In genomic region chr6:82259389-82259788, GRCh38 we compare ENCODE assay signal across 23 cellular contexts. TPM values are rescaled to one million over a fixed set of nuclear protein-coding genes. Genes with fewer than 3 reads are reported as not detected.
DNase-seq lines count a peak whose midpoint lies in the region; ATAC-seq and TF ChIP-seq lines count a peak whose summit lies in the region.
"Had no signal": no experiment of that assay in that cellular context is flagged by ENCODE, and none has a peak within 500 bp of the region (broad histone marks: within the 10 kb centered on the region; RNA-seq: fewer than 3 reads in every experiment).

No MANE protein-coding gene starts in this region.

- TF ChIP-seq CTCF in esophagus squamous epithelium (IDR thresholded peaks at IDR 0.05), result no peak

- WGBS in esophagus squamous epithelium, 2 donors, result 75 to 88% methylated on average over 1 of the region's 1 CpG

- H3K4me1 Mint-ChIP-seq in naive thymus-derived CD4-positive, alpha-beta T cell, result peaks cover 0 to 2% (median 0%) of the 10 kb centered on the region in 7 donors
- H3K4me1 Mint-ChIP-seq: activated naive CD4-positive, alpha-beta T cell treated with anti-CD3 and anti-CD28 coated beads, Interleukin-2, amount 10 ng/mL, durations not matched to agents 7 days and 5 days; natural killer cell had no signal

- TF ChIP-seq POLR2A in esophagus squamous epithelium (IDR thresholded peaks at IDR 0.05), result no peak

- H3K36me3 Mint-ChIP-seq in naive thymus-derived CD4-positive, alpha-beta T cell, result no peaks in the 10 kb centered on the region
- H3K36me3 Mint-ChIP-seq: activated naive CD4-positive, alpha-beta T cell treated with anti-CD3 and anti-CD28 coated beads, Interleukin-2, amount 10 ng/mL, durations not matched to agents 7 days and 5 days; mesothelial cell of epicardium; natural killer cell had no signal

- intact Hi-C loops in naive thymus-derived CD4-positive, alpha-beta T cell (cut with micrococcal nuclease), result no loop called here
- intact Hi-C loops in left ventricle myocardium superior (cut with micrococcal nuclease) (loop anchor here (10.0 kb wide), 1 partner anchor 1185 kb away; no protein-coding TSS in a partner anchor), esophagus squamous epithelium (cut with DNase I) (no loop called here)

- no peak overlapping the region for H3K27ac Mint-ChIP-seq in naive thymus-derived CD4-positive, alpha-beta T cell
- H3K27ac Mint-ChIP-seq: activated naive CD4-positive, alpha-beta T cell treated with anti-CD3 and anti-CD28 coated beads, Interleukin-2, amount 10 ng/mL, durations not matched to agents 7 days and 5 days; activated T-cell treated with anti-CD3 and anti-CD28 coated beads, Interleukin-2, amount 50 U/mL, for 72 hours; mesothelial cell of epicardium; natural killer cell had no signal

- ATAC-seq in naive thymus-derived CD4-positive, alpha-beta T cell, result peak; percentile 36
- ATAC-seq in left ventricle myocardium superior (no peak), HG03354 (IDR thresholded peaks at IDR 0.05; ENCODE audit: poor library complexity, severe bottlenecking, unreplicated experiment) (no peak)
- ATAC-seq: activated T-cell treated with anti-CD3 and anti-CD28 coated beads, Interleukin-2, amount 50 U/mL, for 72 hours; heart left ventricle; left colon; natural killer cell; right lobe of liver had no signal

- no peaks in the 10 kb centered on the region for H3K9me3 Mint-ChIP-seq in naive thymus-derived CD4-positive, alpha-beta T cell
- H3K9me3 Mint-ChIP-seq: activated naive CD4-positive, alpha-beta T cell treated with anti-CD3 and anti-CD28 coated beads, Interleukin-2, amount 10 ng/mL, durations not matched to agents 7 days and 5 days; activated T-cell treated with anti-CD3 and anti-CD28 coated beads, Interleukin-2, amount 50 U/mL, for 72 hours; mesothelial cell of epicardium; natural killer cell had no signal

- CTCF ChIA-PET in naive thymus-derived CD4-positive, alpha-beta T cell (lab: Charles Lee), result no interaction called here

- H3K36me3 ChIP-seq in naive thymus-derived CD4-positive, alpha-beta T cell (ENCODE audit: control insufficient read depth in 2 of 3, insufficient read depth in 3 of 3, low read length in 3 of 3), result no peaks in the 10 kb centered on the region
- no peaks in the 10 kb centered on the region for H3K36me3 ChIP-seq in esophagus squamous epithelium
- H3K36me3 ChIP-seq: heart left ventricle, right lobe of liver had no signal

- no peaks in the 10 kb centered on the region for H3K27me3 ChIP-seq in naive thymus-derived CD4-positive, alpha-beta T cell (ENCODE audit: control insufficient read depth in 2 of 2, insufficient read depth in 2 of 2, low read length in 2 of 2)
- no peaks in the 10 kb centered on the region for H3K27me3 ChIP-seq in esophagus squamous epithelium
- H3K27me3 ChIP-seq: heart left ventricle, right lobe of liver had no signal

- no peaks in the 10 kb centered on the region for H3K9me3 ChIP-seq in naive thymus-derived CD4-positive, alpha-beta T cell (ENCODE audit: control insufficient read depth in 2 of 3, low read length in 3 of 3)
- no peaks in the 10 kb centered on the region for H3K9me3 ChIP-seq in esophagus squamous epithelium
- H3K9me3 ChIP-seq: heart left ventricle, right lobe of liver had no signal

- no peaks in the 10 kb centered on the region for H3K4me1 ChIP-seq in naive thymus-derived CD4-positive, alpha-beta T cell (ENCODE audit: control insufficient read depth in 2 of 2, insufficient read depth in 2 of 2, low read length in 2 of 2)
- H3K4me1 ChIP-seq in esophagus squamous epithelium, result peaks cover 0 to 19% (median 18%) of the 10 kb centered on the region in 3 donors
- H3K4me1 ChIP-seq: parathyroid adenoma, right lobe of liver had no signal

- peak; percentile 44 for DNase-seq in GDM1 (lab: John Stamatoyannopoulos, UW)
- DNase-seq in MV-4-11 (lab: John Stamatoyannopoulos, UW), result peak; percentile 83
- peak; percentile 91 for DNase-seq in SKM-1 treated with dmso at 0.1 percent for 144 hours (lab: John Stamatoyannopoulos, UW; ENCODE audit: unreplicated experiment)
- DNase-seq in naive thymus-derived CD4-positive, alpha-beta T cell, result no peak
- DNase-seq in left ventricle myocardium superior, result no peak
- no peak for DNase-seq in esophagus squamous epithelium (lab: John Stamatoyannopoulos, UW)
- no peak for DNase-seq in stimulated activated CD4-positive, alpha-beta T cell treated with anti-CD3 and anti-CD28 coated beads, Interleukin-4, amount 100 ng/mL, for 4 hours
- DNase-seq: activated naive CD4-positive, alpha-beta T cell treated with anti-CD3 and anti-CD28 coated beads, Interleukin-2, amount 10 ng/mL, durations not matched to agents 7 days and 5 days; activated T-cell treated with anti-CD3 and anti-CD28 coated beads, Interleukin-2, amount 50 U/mL, for 72 hours; C1 segment of cervical spinal cord; cortex of kidney; EL; HCEC 1CT; heart left ventricle; left colon; natural killer cell; NCI-H1105; NCI-H2081; NCI-H82; right lobe of liver had no signal

- H3K27ac ChIP-seq in naive thymus-derived CD4-positive, alpha-beta T cell (ENCODE audit: low read depth, low read length), result no peak overlapping the region
- H3K27ac ChIP-seq in esophagus squamous epithelium, result no peak overlapping the region
- H3K27ac ChIP-seq: parathyroid adenoma, right lobe of liver had no signal

- POLR2A ChIA-PET in naive thymus-derived CD4-positive, alpha-beta T cell (lab: Charles Lee), result no interaction called here

- H3K27me3 Mint-ChIP-seq in naive thymus-derived CD4-positive, alpha-beta T cell, result peaks cover 0 to 7% (median 4%) of the 10 kb centered on the region in 5 donors

- H3K4me3 Mint-ChIP-seq in naive thymus-derived CD4-positive, alpha-beta T cell, result no peak overlapping the region
- H3K4me3 Mint-ChIP-seq: activated naive CD4-positive, alpha-beta T cell treated with anti-CD3 and anti-CD28 coated beads, Interleukin-2, amount 10 ng/mL, durations not matched to agents 7 days and 5 days; activated T-cell treated with anti-CD3 and anti-CD28 coated beads, Interleukin-2, amount 50 U/mL, for 72 hours; mesothelial cell of epicardium; natural killer cell had no signal

- no peak overlapping the region for H3K4me3 ChIP-seq in naive thymus-derived CD4-positive, alpha-beta T cell (ENCODE audit: low read length)
- no peak overlapping the region for H3K4me3 ChIP-seq in esophagus squamous epithelium
- H3K4me3 ChIP-seq: heart left ventricle, right lobe of liver had no signal

RNA-seq across cellular contexts. Expression of gene IBTK, which starts 11.8 kb away (rescaled TPM):
- total RNA-seq in naive thymus-derived CD4-positive, alpha-beta T cell, result 10 to 100 TPM; 16.6 to 35.8 (median 26.1) TPM
- 10 to 100 TPM; 15.6 to 19.0 TPM for polyA plus RNA-seq in naive thymus-derived CD4-positive, alpha-beta T cell
- total RNA-seq in left ventricle myocardium superior (30.7 TPM), esophagus squamous epithelium (10 to 100 TPM; 15.0 to 33.5 (median 27.0) TPM)

Comparison
In these comparisons a context has a peak if more than half of its experiments do, and no peak if none do; other contexts are left out.
1. DNase-seq: peak in GDM1 (single experiment), MV-4-11 (single experiment) and SKM-1 treated with dmso at 0.1 percent for 144 hours (single experiment); none in naive thymus-derived CD4-positive, alpha-beta T cell (0 of 9), left ventricle myocardium superior (single experiment), esophagus squamous epithelium (single experiment) and stimulated activated CD4-positive, alpha-beta T cell treated with anti-CD3 and anti-CD28 coated beads, Interleukin-4, amount 100 ng/mL, for 4 hours (0 of 2).